In the genomic region with DNA sequence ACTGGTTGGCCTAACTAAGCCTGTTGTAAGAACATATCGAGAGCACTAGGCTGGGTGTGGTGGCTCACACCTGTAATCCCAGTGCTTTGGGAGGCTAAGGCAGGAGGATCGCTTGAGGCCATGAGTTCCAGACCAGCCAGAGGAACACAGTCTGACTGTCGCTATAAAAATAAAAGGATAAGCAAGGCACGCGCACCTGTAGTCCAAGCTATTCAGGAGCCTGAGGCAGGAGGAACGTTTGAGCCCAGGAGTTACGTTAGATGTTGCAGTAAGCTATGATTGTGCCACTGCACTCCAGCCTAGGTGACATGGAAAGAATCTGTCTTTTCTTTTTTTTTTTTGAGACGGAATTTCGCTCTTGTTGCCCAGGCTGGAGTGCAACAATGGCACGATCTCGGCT, we compare ENCODE assay signal across 8 cellular contexts.
"Had no signal": no experiment of that assay in that cellular context is flagged by ENCODE, and none has a peak within 500 bp of the region (broad histone marks: within the 10 kb centered on the region; RNA-seq: fewer than 3 reads in every experiment).

No MANE protein-coding gene starts in this region.

- H3K4me3 Mint-ChIP-seq: HFFc6 had no signal

- H3K4me3 ChIP-seq: GM23248, HAP-1, K562 had no signal

- ATAC-seq: HCT116, K562 had no signal

- H3K9me3 ChIP-seq: HAP-1 had no signal

- H3K9me3 Mint-ChIP-seq: HFFc6 had no signal

- DNase-seq: GM23248, GOT3, H7, HFFc6, IMR-90 had no signal

- H3K9ac ChIP-seq: GM23248 had no signal

- H3K27ac ChIP-seq: GM23248 had no signal

- H3K27ac Mint-ChIP-seq: HFFc6 had no signal
